Comparison of ENCODE assay signal across 13 cellular contexts in genomic region chr2:43266692-43267091, GRCh38. TPM values are rescaled to one million over a fixed set of nuclear protein-coding genes. Genes with fewer than 3 reads are reported as not detected.
DNase-seq lines count a peak whose midpoint lies in the region; ATAC-seq and TF ChIP-seq lines count a peak whose summit lies in the region.
"Had no signal": no experiment of that assay in that cellular context is flagged by ENCODE, and none has a peak within 500 bp of the region (broad histone marks: within the 10 kb centered on the region; RNA-seq: fewer than 3 reads in every experiment).

No MANE protein-coding gene starts in this region.

- peaks cover 15 to 71% (median 53%) of the 10 kb centered on the region in 12 donors for H3K4me1 ChIP-seq in heart left ventricle
- H3K4me1 ChIP-seq in psoas muscle = peaks cover 12% of the 10 kb centered on the region
- H3K4me1 ChIP-seq: BLaER1 had no signal

- no peaks in the 10 kb centered on the region for H3K27me3 ChIP-seq in heart left ventricle
- no peaks in the 10 kb centered on the region for H3K27me3 ChIP-seq in psoas muscle (ENCODE audit: insufficient read depth in 3 of 3, low read length in 2 of 3)
- H3K27me3 ChIP-seq: BLaER1, neural progenitor cell had no signal

- no peak for TF ChIP-seq POLR2A in heart left ventricle (IDR thresholded peaks at IDR 0.05)

- intact Hi-C loops in heart left ventricle (cut with DNase I) (loop anchor here in 4 of 10 donors (5.0 kb wide), 3 partner anchors 61 to 81 kb away; no protein-coding TSS in a partner anchor), psoas muscle (cut with DNase I) (no loop called here)

- no peaks in the 10 kb centered on the region for H3K36me3 ChIP-seq in heart left ventricle
- H3K36me3 ChIP-seq in psoas muscle (ENCODE audit: insufficient read depth in 1 of 2, low read depth in 1 of 2) = no peaks in the 10 kb centered on the region
- H3K36me3 ChIP-seq: neural progenitor cell had no signal

- no peak for TF ChIP-seq CTCF in heart left ventricle (IDR thresholded peaks at IDR 0.05)
- TF ChIP-seq CTCF in psoas muscle (IDR thresholded peaks at IDR 0.05) = no peak

- H3K9me3 ChIP-seq in heart left ventricle (no peaks in the 10 kb centered on the region), psoas muscle (no peaks in the 10 kb centered on the region)
- H3K9me3 ChIP-seq: BLaER1 had no signal

- H3K4me3 ChIP-seq in heart left ventricle (no peak overlapping the region), psoas muscle (no peak overlapping the region)
- H3K4me3 ChIP-seq: BLaER1, neural progenitor cell had no signal

- H3K27ac ChIP-seq in heart left ventricle (peak overlapping the region in 8 of 12 donors; percentile 25 to 90 (median 78)), psoas muscle (no peak overlapping the region)
- H3K27ac ChIP-seq: BLaER1, neural progenitor cell had no signal

- peak in 1 of 4 donors; percentile 15 for ATAC-seq in heart left ventricle
- no peak for ATAC-seq in psoas muscle
- no peak for ATAC-seq in HG03095 (IDR thresholded peaks at IDR 0.05; ENCODE audit: unreplicated experiment)
- ATAC-seq in GM21367 (IDR thresholded peaks at IDR 0.05; ENCODE audit: unreplicated experiment) = no peak

- peak; percentile 53 for DNase-seq in GDM1 (lab: John Stamatoyannopoulos, UW)
- DNase-seq in RPMI8226 = peak; percentile 42
- peak; percentile 56 to 74 (median 66) for DNase-seq in heart left ventricle
- peak; percentile 44 to 77 for DNase-seq in psoas muscle
- no peak for DNase-seq in ecto neural progenitor cell (ENCODE audit: low spot score)
- DNase-seq in NCI-H128 (lab: John Stamatoyannopoulos, UW; ENCODE audit: unreplicated experiment) = no peak
- DNase-seq: NCI-H774; stimulated activated naive CD4-positive, alpha-beta T cell; T-helper 2 cell had no signal

- 54 to 71% (median 63%) methylated on average over 4 of the region's 4 CpGs for WGBS in heart left ventricle, 4 donors
- 75 to 78% (median 76%) methylated on average over 4 of the region's 4 CpGs for whole genome bisulfite sequencing in psoas muscle, 3 donors

RNA-seq across cellular contexts. Expression of gene ZFP36L2, which starts 40.3 kb away (rescaled TPM):
- 10 to 100 TPM; 28.8 to 94.4 (median 44.9) TPM for total RNA-seq in heart left ventricle
- polyA plus RNA-seq in heart left ventricle = 10 to 100 TPM; 29.2 to 29.5 TPM
- 100 to 1,000 TPM in 1 of 4 donors, 10 to 100 TPM in 3; 48.9 to 103 (median 71.4) TPM for total RNA-seq in psoas muscle
- polyA plus RNA-seq in psoas muscle = 10 to 100 TPM; 26.3 to 36.7 (median 34.5) TPM

Comparison
In these comparisons a context has a peak if more than half of its experiments do, and no peak if none do; other contexts are left out.
1. DNase-seq: peak in GDM1 (single experiment), RPMI8226 (single experiment), heart left ventricle (5 of 5) and psoas muscle (2 of 2); none in ecto neural progenitor cell (single experiment) and NCI-H128 (single experiment).